21 cellular contexts compared by ENCODE assay signal in genomic region chr4:6340446-6341015, GRCh38.
"Had no signal": no experiment of that assay in that cellular context is flagged by ENCODE, and none has a peak within 500 bp of the region (broad histone marks: within the 10 kb centered on the region; RNA-seq: fewer than 3 reads in every experiment).

No MANE protein-coding gene starts in this region.

- H3K4me3 Mint-ChIP-seq: activated CD4-positive, alpha-beta memory T cell treated with anti-CD3 and anti-CD28 coated beads for 36 hours; activated CD8-positive, alpha-beta memory T cell treated with anti-CD3 and anti-CD28 coated beads, Interleukin-2, amount 10 ng/mL, durations not matched to agents 7 days and 5 days; activated naive CD4-positive, alpha-beta T cell treated with anti-CD3 and anti-CD28 coated beads, Interleukin-2, amount 10 ng/mL, durations not matched to agents 7 days and 5 days; dendritic cell treated with granulocyte-macrophage colony-stimulating factor and Interleukin-4, amounts not matched to agents 40 ng/mL and 50 ng/mL, for 4 days; memory B cell; nephron progenitor cell; T-helper 1 cell treated with Interleukin-12 subunit alpha and Interleukin-12 subunit beta and Interleukin-4 antibody, amounts not matched to agents 30 μg/mL and 1 μg/mL, for 36 hours had no signal

- H3K4me3 ChIP-seq: breast epithelium, tibial artery had no signal

- H3K27ac ChIP-seq: breast epithelium, tibial artery had no signal

- ATAC-seq: activated CD8-positive, alpha-beta memory T cell treated with anti-CD3 and anti-CD28 coated beads, Interleukin-2, amount 10 ng/mL, durations not matched to agents 7 days and 5 days; esophagus mucosa; left cardiac atrium had no signal

- H3K27ac Mint-ChIP-seq: activated CD4-positive, alpha-beta memory T cell treated with anti-CD3 and anti-CD28 coated beads for 36 hours; activated CD8-positive, alpha-beta memory T cell treated with anti-CD3 and anti-CD28 coated beads, Interleukin-2, amount 10 ng/mL, durations not matched to agents 7 days and 5 days; activated naive CD4-positive, alpha-beta T cell treated with anti-CD3 and anti-CD28 coated beads, Interleukin-2, amount 10 ng/mL, durations not matched to agents 7 days and 5 days; dendritic cell treated with granulocyte-macrophage colony-stimulating factor and Interleukin-4, amounts not matched to agents 40 ng/mL and 50 ng/mL, for 4 days; memory B cell; nephron progenitor cell; T-helper 1 cell treated with Interleukin-12 subunit alpha and Interleukin-12 subunit beta and Interleukin-4 antibody, amounts not matched to agents 30 μg/mL and 1 μg/mL, for 36 hours had no signal

- H3K9me3 Mint-ChIP-seq: activated CD4-positive, alpha-beta memory T cell treated with anti-CD3 and anti-CD28 coated beads for 36 hours; activated naive CD4-positive, alpha-beta T cell treated with anti-CD3 and anti-CD28 coated beads, Interleukin-2, amount 10 ng/mL, durations not matched to agents 7 days and 5 days; dendritic cell treated with granulocyte-macrophage colony-stimulating factor and Interleukin-4, amounts not matched to agents 40 ng/mL and 50 ng/mL, for 4 days; memory B cell; nephron progenitor cell; T-helper 1 cell treated with Interleukin-12 subunit alpha and Interleukin-12 subunit beta and Interleukin-4 antibody, amounts not matched to agents 30 μg/mL and 1 μg/mL, for 36 hours had no signal

- H3K36me3 Mint-ChIP-seq: activated CD4-positive, alpha-beta memory T cell treated with anti-CD3 and anti-CD28 coated beads for 36 hours; activated CD8-positive, alpha-beta memory T cell treated with anti-CD3 and anti-CD28 coated beads, Interleukin-2, amount 10 ng/mL, durations not matched to agents 7 days and 5 days; activated naive CD4-positive, alpha-beta T cell treated with anti-CD3 and anti-CD28 coated beads, Interleukin-2, amount 10 ng/mL, durations not matched to agents 7 days and 5 days; memory B cell had no signal

- DNase-seq: activated CD4-positive, alpha-beta memory T cell treated with anti-CD3 and anti-CD28 coated beads for 36 hours; activated CD4-positive, alpha-beta T cell treated with anti-CD3 and anti-CD28 coated beads for 48 hours; activated CD8-positive, alpha-beta memory T cell treated with anti-CD3 and anti-CD28 coated beads, Interleukin-2, amount 10 ng/mL, durations not matched to agents 7 days and 5 days; activated effector memory CD4-positive, alpha-beta T cell treated with anti-CD3 and anti-CD28 coated beads, Interleukin-2, amount 50 U/mL, for 16 hours; activated naive CD4-positive, alpha-beta T cell treated with anti-CD3 and anti-CD28 coated beads, Interleukin-2, amount 10 ng/mL, durations not matched to agents 7 days and 5 days; activated T-cell treated with anti-CD3 and anti-CD28 coated beads for 4 hours; cerebellar nuclear complex; effector CD8-positive, alpha-beta T cell; foreskin melanocyte; hypothalamus; left cardiac atrium; nephron progenitor cell; occipital lobe; stimulated activated CD4-positive, alpha-beta T cell treated with anti-CD3 and anti-CD28 coated beads, Interleukin-4, amount 100 ng/mL, for 1 hour; stimulated activated naive CD4-positive, alpha-beta T cell treated with Interleukin-2 at 50 U/mL for 16 hours; tibial artery had no signal

- H3K4me1 ChIP-seq: breast epithelium had no signal

- H3K36me3 ChIP-seq: breast epithelium, tibial artery had no signal
